Comparison of ENCODE assay signal across 19 cellular contexts in genomic region chr5:168088415-168089165, GRCh38.
"Had no signal": no experiment of that assay in that cellular context is flagged by ENCODE, and none has a peak within 500 bp of the region (broad histone marks: within the 10 kb centered on the region; RNA-seq: fewer than 3 reads in every experiment).

No MANE protein-coding gene starts in this region.

- H3K36me3 ChIP-seq: suprapubic skin had no signal

- H3K9me3 ChIP-seq: esophagus muscularis mucosa, heart right ventricle, suprapubic skin had no signal

- H3K27ac ChIP-seq: esophagus muscularis mucosa, heart right ventricle, skin epidermis, suprapubic skin had no signal

- H3K27me3 ChIP-seq: esophagus muscularis mucosa, heart right ventricle, suprapubic skin had no signal

- DNase-seq: activated CD4-positive, alpha-beta T cell treated with anti-CD3 and anti-CD28 coated beads, Interleukin-2, amount 10 ng/mL, durations not matched to agents 24 days and 14 days; activated CD8-positive, alpha-beta memory T cell treated with anti-CD3 and anti-CD28 coated beads, Interleukin-2, amount 50 U/mL, for 4 hours; activated naive CD4-positive, alpha-beta T cell treated with anti-CD3 and anti-CD28 coated beads, Interleukin-2, amount 50 U/mL, for 16 hours; activated T-cell treated with anti-CD3 and anti-CD28 coated beads, Interleukin-2, amount 50 U/mL, for 4 hours; effector CD8-positive, alpha-beta T cell; heart right ventricle; immature natural killer cell; kidney glomerular epithelial cell; left ventricle myocardium superior; nephron progenitor cell; retina; stimulated activated CD4-positive, alpha-beta T cell treated with anti-CD3 and anti-CD28 coated beads, Interleukin-4, amount 100 ng/mL, for 1 hour; stimulated activated naive CD8-positive, alpha-beta T cell treated with anti-CD3 and anti-CD28 coated beads, Interleukin-15, amount 100 ng/mL, for 72 hours; T-helper 1 cell; T-helper 9 cell; trophoblast cell had no signal

- H3K4me3 ChIP-seq: esophagus muscularis mucosa, heart right ventricle, skin epidermis, suprapubic skin had no signal

- ATAC-seq: activated T-cell treated with anti-CD3 and anti-CD28 coated beads, Interleukin-2, amount 50 U/mL, for 4 hours; heart right ventricle; left ventricle myocardium superior; stimulated activated naive CD8-positive, alpha-beta T cell treated with anti-CD3 and anti-CD28 coated beads, Interleukin-15, amount 100 ng/mL, for 72 hours had no signal

- H3K4me1 ChIP-seq: suprapubic skin had no signal
